1 cellular context compared by ENCODE assay signal in genomic region chr1:23527889-23528244, GRCh38.
TF ChIP-seq lines count a peak whose summit lies in the region.

No MANE protein-coding gene starts in this region.

TF ChIP-seq in HepG2, 621 proteins besides CTCF, POLR2A, EP300 and RAD21:
- TF ChIP-seq ZBTB33 (CRISPR knock-in tag; IDR thresholded peaks at IDR 0.05) = peak; percentile 35; the same call in 1 of the 2 replicates
